In genomic region chr3:149941186-149941585, GRCh38 we compare ENCODE assay signal across 33 cellular contexts.
"Had no signal": no experiment of that assay in that cellular context is flagged by ENCODE, and none has a peak within 500 bp of the region (broad histone marks: within the 10 kb centered on the region; RNA-seq: fewer than 3 reads in every experiment).

No MANE protein-coding gene starts in this region.

- DNase-seq: activated CD4-positive, alpha-beta memory T cell treated with anti-CD3 and anti-CD28 coated beads, Interleukin-2, amount 10 ng/mL, durations not matched to agents 7 days and 5 days; activated CD4-positive, alpha-beta T cell treated with anti-CD3 and anti-CD28 coated beads, Interleukin-2, amount 10 ng/mL, durations not matched to agents 24 days and 14 days; activated CD8-positive, alpha-beta memory T cell treated with anti-CD3 and anti-CD28 coated beads, Interleukin-2, amount 50 U/mL, for 48 hours; activated gamma-delta T cell; activated naive CD8-positive, alpha-beta T cell treated with anti-CD3 and anti-CD28 coated beads, Interleukin-2, amount 50 U/mL, for 24 hours; activated T-cell treated with anti-CD3 and anti-CD28 coated beads, Interleukin-2, amount 50 U/mL, for 24 hours; dermis blood vessel endothelial cell; effector CD4-positive, alpha-beta T cell; erythroblast; heart left ventricle; hypothalamus; immature natural killer cell; kidney; left colon; naive B cell; nephron progenitor cell; pancreas; retina; small intestine; stimulated activated CD4-positive, alpha-beta T cell treated with anti-CD3 and anti-CD28 coated beads, Interleukin-4, amount 100 ng/mL, for 24 hours; T-cell had no signal

- H3K4me1 Mint-ChIP-seq: mesothelial cell of epicardium, nephron progenitor cell had no signal

- H3K27ac Mint-ChIP-seq: activated CD4-positive, alpha-beta memory T cell treated with anti-CD3 and anti-CD28 coated beads, Interleukin-2, amount 10 ng/mL, durations not matched to agents 7 days and 5 days; activated CD4-positive, alpha-beta T cell treated with anti-CD3 and anti-CD28 coated beads, Interleukin-2, amount 10 ng/mL, durations not matched to agents 24 days and 14 days; activated naive CD4-positive, alpha-beta T cell treated with anti-CD3 and anti-CD28 coated beads, Interleukin-2, amount 50 U/mL, for 24 hours; activated naive CD8-positive, alpha-beta T cell treated with anti-CD3 and anti-CD28 coated beads, Interleukin-2, amount 50 U/mL, for 24 hours; activated T-cell treated with anti-CD3 and anti-CD28 coated beads, Interleukin-2, amount 50 U/mL, for 24 hours; mesothelial cell of epicardium; nephron progenitor cell; stimulated activated effector memory CD8-positive, alpha-beta T cell treated with anti-CD3 and anti-CD28 coated beads, Interleukin-12 subunit alpha, Interleukin-12 subunit beta, amount 100 ng/mL, for 72 hours; stimulated activated naive CD8-positive, alpha-beta T cell treated with anti-CD3 and anti-CD28 coated beads, Interleukin-15, Interleukin-2, amounts not matched to agents 100 ng/mL and 50 ng/mL, for 24 hours; T-cell; T-helper 2 cell treated with Interferon-gamma antibody and Interleukin-4, amounts not matched to agents 5 μg/mL and 100 μg/mL, for 36 hours; type B pancreatic cell had no signal

- H3K4me3 Mint-ChIP-seq: activated CD4-positive, alpha-beta memory T cell treated with anti-CD3 and anti-CD28 coated beads, Interleukin-2, amount 10 ng/mL, durations not matched to agents 7 days and 5 days; activated CD4-positive, alpha-beta T cell treated with anti-CD3 and anti-CD28 coated beads, Interleukin-2, amount 10 ng/mL, durations not matched to agents 24 days and 14 days; activated naive CD4-positive, alpha-beta T cell treated with anti-CD3 and anti-CD28 coated beads, Interleukin-2, amount 50 U/mL, for 24 hours; activated naive CD8-positive, alpha-beta T cell treated with anti-CD3 and anti-CD28 coated beads, Interleukin-2, amount 50 U/mL, for 24 hours; activated T-cell treated with anti-CD3 and anti-CD28 coated beads, Interleukin-2, amount 50 U/mL, for 24 hours; central memory CD8-positive, alpha-beta T cell; immature natural killer cell; mesothelial cell of epicardium; naive B cell; nephron progenitor cell; stimulated activated effector memory CD8-positive, alpha-beta T cell treated with anti-CD3 and anti-CD28 coated beads, Interleukin-12 subunit alpha, Interleukin-12 subunit beta, amount 100 ng/mL, for 72 hours; stimulated activated naive CD8-positive, alpha-beta T cell treated with anti-CD3 and anti-CD28 coated beads, Interleukin-15, Interleukin-2, amounts not matched to agents 100 ng/mL and 50 ng/mL, for 24 hours; T-cell; T-helper 2 cell treated with Interferon-gamma antibody and Interleukin-4, amounts not matched to agents 5 μg/mL and 100 μg/mL, for 36 hours; type B pancreatic cell had no signal

- H3K27me3 Mint-ChIP-seq: activated CD4-positive, alpha-beta memory T cell treated with anti-CD3 and anti-CD28 coated beads, Interleukin-2, amount 10 ng/mL, durations not matched to agents 7 days and 5 days; activated CD4-positive, alpha-beta T cell treated with anti-CD3 and anti-CD28 coated beads, Interleukin-2, amount 10 ng/mL, durations not matched to agents 24 days and 14 days; activated naive CD4-positive, alpha-beta T cell treated with anti-CD3 and anti-CD28 coated beads, Interleukin-2, amount 50 U/mL, for 24 hours; activated naive CD8-positive, alpha-beta T cell treated with anti-CD3 and anti-CD28 coated beads, Interleukin-2, amount 50 U/mL, for 24 hours; activated T-cell treated with anti-CD3 and anti-CD28 coated beads, Interleukin-2, amount 50 U/mL, for 24 hours; central memory CD8-positive, alpha-beta T cell; naive B cell; stimulated activated naive CD8-positive, alpha-beta T cell treated with anti-CD3 and anti-CD28 coated beads, Interleukin-15, Interleukin-2, amounts not matched to agents 100 ng/mL and 50 ng/mL, for 24 hours; T-cell; type B pancreatic cell had no signal

- H3K27me3 ChIP-seq: breast epithelium, foreskin keratinocyte, heart left ventricle, neutrophil, pancreas, vagina had no signal

- H3K27ac ChIP-seq: breast epithelium, foreskin keratinocyte, heart left ventricle, neutrophil, pancreas, prostate gland, vagina had no signal

- H3K36me3 ChIP-seq: breast epithelium, pancreas, prostate gland, vagina had no signal

- H3K4me3 ChIP-seq: breast epithelium, heart left ventricle, pancreas, prostate gland, vagina had no signal

- H3K9me3 Mint-ChIP-seq: central memory CD8-positive, alpha-beta T cell; immature natural killer cell; stimulated activated effector memory CD8-positive, alpha-beta T cell treated with anti-CD3 and anti-CD28 coated beads, Interleukin-12 subunit alpha, Interleukin-12 subunit beta, amount 100 ng/mL, for 72 hours had no signal

- H3K9me3 ChIP-seq: neutrophil, pancreas, prostate gland, vagina had no signal

- H3K4me1 ChIP-seq: breast epithelium, pancreas, prostate gland, vagina had no signal
